ENCODE assay signal across 22 cellular contexts in the genomic region with DNA sequence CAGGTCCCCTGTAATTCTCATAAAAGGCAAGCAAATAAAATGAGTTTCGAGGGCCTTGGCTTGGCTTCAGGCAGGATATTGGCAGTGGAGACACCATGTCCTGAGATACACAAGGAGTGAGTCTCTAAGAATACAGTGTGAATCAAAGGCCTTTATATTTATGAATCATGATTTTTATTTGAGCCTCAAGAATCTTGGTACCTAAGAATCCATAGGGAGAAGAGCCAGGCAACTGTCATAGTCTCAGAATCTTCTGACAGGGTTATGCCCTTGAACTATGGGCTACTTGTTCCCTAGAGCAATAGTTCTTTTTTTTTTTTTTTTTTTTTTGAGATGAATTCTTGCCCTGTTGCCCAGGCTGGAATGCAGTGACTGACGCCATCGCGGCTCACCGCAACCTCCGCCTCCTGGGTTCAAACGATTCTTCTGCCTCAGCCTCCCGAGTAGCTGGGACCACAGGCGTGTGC.
DNase-seq lines count a peak whose midpoint lies in the region; ATAC-seq, FAIRE-seq and TF ChIP-seq lines count a peak whose summit lies in the region.
"Had no signal": no experiment of that assay in that cellular context is flagged by ENCODE, and none has a peak within 500 bp of the region (broad histone marks: within the 10 kb centered on the region; RNA-seq: fewer than 3 reads in every experiment).

No MANE protein-coding gene starts in this region.

- BruUV-seq in A673 (replicated peaks; lab: Mats Ljungman, UMichigan) = no TSS peak

- no peaks in the 10 kb centered on the region for H3K27me3 Mint-ChIP-seq in osteocyte (ENCODE audit: unreplicated experiment)
- peaks cover 0 to 3% of the 10 kb centered on the region in 2 donors for H3K27me3 Mint-ChIP-seq in CD8-positive, alpha-beta memory T cell
- H3K27me3 Mint-ChIP-seq: T-helper 17 cell had no signal

- 65 to 80% methylated on average over 4 to 8 of the region's 9 CpGs for WGBS in esophagus squamous epithelium, 2 donors
- WGBS in small intestine, 3 donors = 80 to 89% (median 87%) methylated on average over 9 of the region's 9 CpGs

- TF ChIP-seq CTCF in A673 (conservative IDR thresholded peaks at IDR 0.05; ENCODE audit: low read depth, low read length) (no peak), LNCaP clone FGC (IDR thresholded peaks at IDR 0.05; ENCODE audit: control insufficient read depth, extremely low read depth, insufficient read depth) (no peak), esophagus squamous epithelium (IDR thresholded peaks at IDR 0.05) (no peak), osteocyte (IDR thresholded peaks at IDR 0.05) (no peak)

- ATAC-seq in HG02678 (IDR thresholded peaks at IDR 0.05; ENCODE audit: unreplicated experiment) (no peak), HG03097 (IDR thresholded peaks at IDR 0.05; ENCODE audit: low FRiP score, unreplicated experiment) (no peak)
- ATAC-seq: A549, lower lobe of right lung, T-helper 17 cell had no signal

- DNase-seq in A673 (ENCODE audit: low spot score) (no peak), LNCaP clone FGC (ENCODE audit: low read depth) (peak; percentile 17), esophagus squamous epithelium (lab: John Stamatoyannopoulos, UW) (no peak), osteocyte (ENCODE audit: extremely low spot score, unreplicated experiment) (no peak), small intestine (no peak)
- DNase-seq in CD8-positive, alpha-beta memory T cell = no peak
- DNase-seq: activated CD4-positive, CD25-positive, alpha-beta regulatory T cell; activated CD8-positive, alpha-beta memory T cell treated with anti-CD3 and anti-CD28 coated beads for 24 hours; activated naive CD8-positive, alpha-beta T cell treated with anti-CD3 and anti-CD28 coated beads for 36 hours; head of caudate nucleus; immature natural killer cell; lower lobe of right lung; NCI-H1694; NCI-H345; T-helper 17 cell had no signal

- peak overlapping the region; percentile 54 for H3K27ac Mint-ChIP-seq in osteocyte (ENCODE audit: unreplicated experiment)
- no peak overlapping the region for H3K27ac Mint-ChIP-seq in CD8-positive, alpha-beta memory T cell
- H3K27ac Mint-ChIP-seq: activated naive CD8-positive, alpha-beta T cell treated with anti-CD3 and anti-CD28 coated beads for 36 hours; immature natural killer cell; progenitor cell of endocrine pancreas; T-helper 17 cell had no signal

- peaks cover 3% of the 10 kb centered on the region for H3K9me3 Mint-ChIP-seq in osteocyte (ENCODE audit: unreplicated experiment)
- peaks cover 0 to 2% (median 0%) of the 10 kb centered on the region in 5 donors for H3K9me3 Mint-ChIP-seq in CD8-positive, alpha-beta memory T cell
- H3K9me3 Mint-ChIP-seq: activated naive CD8-positive, alpha-beta T cell treated with anti-CD3 and anti-CD28 coated beads for 36 hours had no signal

- POLR2A ChIA-PET in A673 (lab: Charles Lee; ENCODE audit: low non-redundant PET) = no interaction called here
- POLR2A ChIA-PET in CD8-positive, alpha-beta memory T cell (lab: Charles Lee) = no interaction called here

- intact Hi-C loops in A673 (cut with micrococcal nuclease; ENCODE audit: unreplicated experiment) = loop anchor here (5.0 kb wide), 1 partner anchor 629 kb away; no protein-coding TSS in a partner anchor
- intact Hi-C loops in esophagus squamous epithelium (cut with DNase I) = no loop called here

- no peaks in the 10 kb centered on the region for H3K9me3 ChIP-seq in A673 (ENCODE audit: low read depth, low read length, poor library complexity, severe bottlenecking)
- H3K9me3 ChIP-seq in esophagus squamous epithelium = no peaks in the 10 kb centered on the region
- H3K9me3 ChIP-seq in CD8-positive, alpha-beta memory T cell (ENCODE audit: low read length) = no peaks in the 10 kb centered on the region
- peaks cover 2% of the 10 kb centered on the region for H3K9me3 ChIP-seq in small intestine (ENCODE audit: control insufficient read depth, low read depth)
- H3K9me3 ChIP-seq: A549, lower lobe of right lung, tibial artery had no signal

- H3K4me1 ChIP-seq in A673 (ENCODE audit: insufficient read depth, low read length, poor library complexity, severe bottlenecking) (peaks cover 52% of the 10 kb centered on the region), esophagus squamous epithelium (peaks cover 0 to 22% (median 2%) of the 10 kb centered on the region in 3 donors), small intestine (ENCODE audit: control insufficient read depth in 2 of 2, insufficient read depth in 1 of 2, low read depth in 1 of 2, low read length in 1 of 2) (no peaks in the 10 kb centered on the region)
- H3K4me1 ChIP-seq in CD8-positive, alpha-beta memory T cell (ENCODE audit: insufficient read depth, low read length) = no peaks in the 10 kb centered on the region
- H3K4me1 ChIP-seq: A549 had no signal

- no peak overlapping the region for H3K4me3 ChIP-seq in A673 (ENCODE audit: low read depth, low read length, poor library complexity, severe bottlenecking)
- no peak overlapping the region for H3K4me3 ChIP-seq in LNCaP clone FGC (ENCODE audit: low read depth, low read length)
- H3K4me3 ChIP-seq in esophagus squamous epithelium = no peak overlapping the region
- no peak overlapping the region for H3K4me3 ChIP-seq in CD8-positive, alpha-beta memory T cell (ENCODE audit: low read length)
- no peak overlapping the region for H3K4me3 ChIP-seq in small intestine (ENCODE audit: low read depth in 1 of 2, low read length in 2 of 2)
- H3K4me3 ChIP-seq: A549, lower lobe of right lung, tibial artery had no signal

- H3K36me3 ChIP-seq in A673 (ENCODE audit: insufficient read depth, low read length, poor library complexity, severe bottlenecking) = no peaks in the 10 kb centered on the region
- no peaks in the 10 kb centered on the region for H3K36me3 ChIP-seq in esophagus squamous epithelium
- H3K36me3 ChIP-seq in CD8-positive, alpha-beta memory T cell (ENCODE audit: insufficient read depth, low read length) = no peaks in the 10 kb centered on the region
- H3K36me3 ChIP-seq in small intestine (ENCODE audit: control insufficient read depth in 2 of 2, insufficient read depth in 2 of 2, low read length in 2 of 2) = no peaks in the 10 kb centered on the region
- H3K36me3 ChIP-seq: lower lobe of right lung, tibial artery had no signal

- no peaks in the 10 kb centered on the region for H3K27me3 ChIP-seq in A673 (replicated peaks; ENCODE audit: insufficient read depth, low read depth, low read length, poor library complexity)
- H3K27me3 ChIP-seq in esophagus squamous epithelium = peaks cover 0 to 3% (median 0%) of the 10 kb centered on the region in 4 donors
- no peaks in the 10 kb centered on the region for H3K27me3 ChIP-seq in CD8-positive, alpha-beta memory T cell (ENCODE audit: insufficient read depth, low read length, poor library complexity, severe bottlenecking)
- H3K27me3 ChIP-seq in small intestine (ENCODE audit: control insufficient read depth in 2 of 2, insufficient read depth in 2 of 2, low read length in 2 of 2) = no peaks in the 10 kb centered on the region
- H3K27me3 ChIP-seq: tibial artery had no signal

- no peaks in the 10 kb centered on the region for H3K36me3 Mint-ChIP-seq in osteocyte (ENCODE audit: unreplicated experiment)
- H3K36me3 Mint-ChIP-seq in CD8-positive, alpha-beta memory T cell = no peaks in the 10 kb centered on the region
- H3K36me3 Mint-ChIP-seq: activated naive CD8-positive, alpha-beta T cell treated with anti-CD3 and anti-CD28 coated beads for 36 hours had no signal

- no peak overlapping the region for H3K4me3 Mint-ChIP-seq in osteocyte (ENCODE audit: unreplicated experiment)
- H3K4me3 Mint-ChIP-seq in CD8-positive, alpha-beta memory T cell = no peak overlapping the region
- H3K4me3 Mint-ChIP-seq: activated naive CD8-positive, alpha-beta T cell treated with anti-CD3 and anti-CD28 coated beads for 36 hours; immature natural killer cell; T-helper 17 cell had no signal

- CTCF ChIA-PET in A673 (lab: Charles Lee) = no interaction called here
- CTCF ChIA-PET in CD8-positive, alpha-beta memory T cell (lab: Charles Lee) = no interaction called here

- peak overlapping the region; percentile 78 for H3K27ac ChIP-seq in A673 (ENCODE audit: low read depth, low read length, poor library complexity, severe bottlenecking)
- H3K27ac ChIP-seq in esophagus squamous epithelium = peak overlapping the region in 3 of 4 donors; percentile 36 to 60 (median 50)
- no peak overlapping the region for H3K27ac ChIP-seq in CD8-positive, alpha-beta memory T cell (ENCODE audit: low read depth, low read length)
- H3K27ac ChIP-seq in small intestine (ENCODE audit: low read depth in 1 of 2, low read length in 1 of 2) = no peak overlapping the region
- H3K27ac ChIP-seq: A549, C4-2B, lower lobe of right lung had no signal

- H3K4me1 Mint-ChIP-seq in osteocyte (ENCODE audit: unreplicated experiment) = peaks cover 19% of the 10 kb centered on the region
- no peaks in the 10 kb centered on the region for H3K4me1 Mint-ChIP-seq in CD8-positive, alpha-beta memory T cell
- H3K4me1 Mint-ChIP-seq: activated naive CD8-positive, alpha-beta T cell treated with anti-CD3 and anti-CD28 coated beads for 36 hours; immature natural killer cell; T-helper 17 cell had no signal

- FAIRE-seq in small intestine (lab: Jason Lieb, UNC) = no peak
- FAIRE-seq: A549, bronchial epithelial cell had no signal

- no peak for TF ChIP-seq POLR2A in esophagus squamous epithelium (IDR thresholded peaks at IDR 0.05)

Comparison
In these comparisons a context has a peak if more than half of its experiments do, and no peak if none do; other contexts are left out.
1. H3K27ac ChIP-seq: peak in A673 (single experiment) and esophagus squamous epithelium (3 of 4); none in CD8-positive, alpha-beta memory T cell (single experiment) and small intestine (0 of 2).